Comparison of ENCODE assay signal across 20 cellular contexts in genomic region chr5:148418511-148418910, GRCh38.
"Had no signal": no experiment of that assay in that cellular context is flagged by ENCODE, and none has a peak within 500 bp of the region (broad histone marks: within the 10 kb centered on the region; RNA-seq: fewer than 3 reads in every experiment).

No MANE protein-coding gene starts in this region.

- H3K4me2 ChIP-seq: smooth muscle cell had no signal

- H3K9me3 ChIP-seq: right atrium auricular region, SJCRH30 had no signal

- H3K4me3 ChIP-seq: right atrium auricular region, SJCRH30, smooth muscle cell had no signal

- DNase-seq: activated CD4-positive, alpha-beta T cell treated with anti-CD3 and anti-CD28 coated beads, Interleukin-2, amount 50 U/mL, for 1 hour; activated effector memory CD4-positive, alpha-beta T cell treated with anti-CD3 and anti-CD28 coated beads, Interleukin-2, amount 50 U/mL, for 16 hours; activated T-cell treated with anti-CD3 and anti-CD28 coated beads, Interleukin-2, amount 50 U/mL, for 1 hour; cerebellar nuclear complex; effector memory CD4-positive, alpha-beta T cell; head of caudate nucleus; immature natural killer cell; left cardiac atrium; nucleus accumbens; SJCRH30; stimulated activated CD4-positive, alpha-beta T cell treated with anti-CD3 and anti-CD28 coated beads, Interleukin-4, amount 100 ng/mL, for 4 hours; stimulated activated CD8-positive, alpha-beta memory T cell treated with anti-CD3 and anti-CD28 coated beads, Interleukin-4, amount 100 ng/mL, for 48 hours; stimulated activated naive CD8-positive, alpha-beta T cell treated with anti-CD3 and anti-CD28 coated beads, Interleukin-15, Interleukin-2, amounts not matched to agents 100 U/mL and 50 U/mL, for 24 hours; trophoblast cell had no signal

- H3K9me3 Mint-ChIP-seq: activated naive CD4-positive, alpha-beta T cell treated with anti-CD3 and anti-CD28 coated beads, Interleukin-2, amount 50 U/mL, for 24 hours; brain; dendritic cell treated with granulocyte-macrophage colony-stimulating factor and Interleukin-4, amounts not matched to agents 40 ng/mL and 50 ng/mL, for 4 days; immature natural killer cell; natural killer cell treated with Interleukin-12 subunit alpha and Interleukin-12 subunit beta and Interleukin-15 and Interleukin-18, amount 100 ng/mL, for 72 hours had no signal

- H3K27me3 ChIP-seq: right atrium auricular region, SJCRH30 had no signal

- H3K27ac ChIP-seq: SJCRH30 had no signal

- H3K4me1 ChIP-seq: SJCRH30 had no signal

- H3K4me1 Mint-ChIP-seq: brain had no signal

- H3K27ac Mint-ChIP-seq: activated naive CD4-positive, alpha-beta T cell treated with anti-CD3 and anti-CD28 coated beads, Interleukin-2, amount 50 U/mL, for 24 hours; dendritic cell treated with granulocyte-macrophage colony-stimulating factor and Interleukin-4, amounts not matched to agents 40 ng/mL and 50 ng/mL, for 4 days; natural killer cell treated with Interleukin-12 subunit alpha and Interleukin-12 subunit beta and Interleukin-15 and Interleukin-18, amount 100 ng/mL, for 72 hours had no signal

- H3K27me3 Mint-ChIP-seq: activated naive CD4-positive, alpha-beta T cell treated with anti-CD3 and anti-CD28 coated beads, Interleukin-2, amount 50 U/mL, for 24 hours; brain; dendritic cell treated with granulocyte-macrophage colony-stimulating factor and Interleukin-4, amounts not matched to agents 40 ng/mL and 50 ng/mL, for 4 days; natural killer cell treated with Interleukin-12 subunit alpha and Interleukin-12 subunit beta and Interleukin-15 and Interleukin-18, amount 100 ng/mL, for 72 hours had no signal

- ATAC-seq: left cardiac atrium; natural killer cell treated with Interleukin-12 subunit alpha and Interleukin-12 subunit beta and Interleukin-15 and Interleukin-18, amount 100 ng/mL, for 72 hours; stimulated activated naive CD8-positive, alpha-beta T cell treated with anti-CD3 and anti-CD28 coated beads, Interleukin-15, Interleukin-2, amounts not matched to agents 100 U/mL and 50 U/mL, for 24 hours had no signal

- H3K4me3 Mint-ChIP-seq: activated naive CD4-positive, alpha-beta T cell treated with anti-CD3 and anti-CD28 coated beads, Interleukin-2, amount 50 U/mL, for 24 hours; brain; dendritic cell treated with granulocyte-macrophage colony-stimulating factor and Interleukin-4, amounts not matched to agents 40 ng/mL and 50 ng/mL, for 4 days; immature natural killer cell; natural killer cell treated with Interleukin-12 subunit alpha and Interleukin-12 subunit beta and Interleukin-15 and Interleukin-18, amount 100 ng/mL, for 72 hours had no signal
